In genomic region chr6:11537229-11538048, GRCh38 we compare ENCODE assay signal across 8 cellular contexts. TPM values are rescaled to one million over a fixed set of nuclear protein-coding genes. Genes with fewer than 3 reads are reported as not detected.
DNase-seq lines count a peak whose midpoint lies in the region; ATAC-seq and TF ChIP-seq lines count a peak whose summit lies in the region.

A gene with protein sequence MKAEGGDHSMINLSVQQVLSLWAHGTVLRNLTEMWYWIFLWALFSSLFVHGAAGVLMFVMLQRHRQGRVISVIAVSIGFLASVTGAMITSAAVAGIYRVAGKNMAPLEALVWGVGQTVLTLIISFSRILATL (plus strand): TSS chr6:11537749. CDS start chr6:11538278, 529 bp downstream.

- H3K9me3 ChIP-seq in SK-N-SH (no peaks in the 10 kb centered on the region), ovary (no peaks in the 10 kb centered on the region), thoracic aorta (no peaks in the 10 kb centered on the region)

- H3K27me3 ChIP-seq in SK-N-SH (ENCODE audit: insufficient read depth) (no peaks in the 10 kb centered on the region), ovary (no peaks in the 10 kb centered on the region), thoracic aorta (replicated peaks; ENCODE audit: insufficient read depth) (no peaks in the 10 kb centered on the region)

- POLR2A ChIA-PET in SK-N-SH (lab: Yijun Ruan, JAX), result no interaction called here

- peaks cover 4% of the 10 kb centered on the region for H3K27me3 Mint-ChIP-seq in glutamatergic neuron (ENCODE audit: unreplicated experiment)

- H3K36me3 Mint-ChIP-seq in activated naive CD4-positive, alpha-beta T cell treated with anti-CD3 and anti-CD28 coated beads, Interleukin-2, amount 50 U/mL, for 72 hours, result no peaks in the 10 kb centered on the region
- H3K36me3 Mint-ChIP-seq in glutamatergic neuron (ENCODE audit: unreplicated experiment), result no peaks in the 10 kb centered on the region

- peak within 1 kb of the TSS; percentile 91 for H2AFZ ChIP-seq in SK-N-SH (ENCODE audit: low read depth)

- H4K20me1 ChIP-seq in SK-N-SH (ENCODE audit: insufficient read depth), result no peaks in the 10 kb centered on the region

- no peaks in the 10 kb centered on the region for H3K36me3 ChIP-seq in SK-N-SH (replicated peaks in 1 of 2; ENCODE audit: control insufficient read depth in 1 of 2, insufficient read depth in 2 of 2, low read length in 1 of 2)
- no peaks in the 10 kb centered on the region for H3K36me3 ChIP-seq in ovary
- H3K36me3 ChIP-seq in thoracic aorta, result no peaks in the 10 kb centered on the region

- peaks cover 0 to 5% of the 10 kb centered on the region in 2 experiments; a peak in 2 of 4 replicates for H3K4me1 ChIP-seq in SK-N-SH (ENCODE audit: control insufficient read depth in 1 of 2, insufficient read depth in 2 of 2, low read depth in 1 of 2, low read length in 1 of 2)
- peaks cover 2% of the 10 kb centered on the region for H3K4me1 ChIP-seq in ovary (ENCODE audit: insufficient read depth)
- peaks cover 8% of the 10 kb centered on the region in 2 donors for H3K4me1 ChIP-seq in thoracic aorta (ENCODE audit: control insufficient read depth in 1 of 2, low read depth in 2 of 2)

- H3K9ac ChIP-seq in SK-N-SH, result peak within 1 kb of the TSS; percentile 45

- no peaks in the 10 kb centered on the region for H3K9me3 Mint-ChIP-seq in activated naive CD4-positive, alpha-beta T cell treated with anti-CD3 and anti-CD28 coated beads, Interleukin-2, amount 50 U/mL, for 72 hours
- H3K9me3 Mint-ChIP-seq in glutamatergic neuron (ENCODE audit: unreplicated experiment), result peaks cover 11% of the 10 kb centered on the region

- ATAC-seq in HG02623 (IDR thresholded peaks at IDR 0.05; ENCODE audit: unreplicated experiment), result peak; percentile 96
- peak; percentile 94 to 98 for ATAC-seq in activated naive CD4-positive, alpha-beta T cell treated with anti-CD3 and anti-CD28 coated beads, Interleukin-2, amount 50 U/mL, for 72 hours
- ATAC-seq in thoracic aorta (ENCODE audit: insufficient number of reproducible peaks, low FRiP score, low read depth), result peak; percentile 85

- 1% methylated on average over 14 of the region's 110 CpGs for WGBS in SK-N-SH (ENCODE audit: low lambda C conversion rate)
- 0 to 1% (median 1%) methylated on average over 71 to 110 of the region's 110 CpGs for WGBS in ovary, 3 donors

- TF ChIP-seq POLR2A in ovary (IDR thresholded peaks at IDR 0.05), result peak; percentile 58

- no peak for TF ChIP-seq RAD21 in SK-N-SH (IDR thresholded peaks at IDR 0.05; ENCODE audit: low read length)

- peak within 1 kb of the TSS; percentile 64 to 77 for H3K27ac Mint-ChIP-seq in activated naive CD4-positive, alpha-beta T cell treated with anti-CD3 and anti-CD28 coated beads, Interleukin-2, amount 50 U/mL, for 72 hours
- peak within 1 kb of the TSS; percentile 74 for H3K27ac Mint-ChIP-seq in glutamatergic neuron (ENCODE audit: unreplicated experiment)

- H3K79me2 ChIP-seq in SK-N-SH (ENCODE audit: insufficient read depth), result no peaks in the 10 kb centered on the region

- peaks cover 11% of the 10 kb centered on the region for H3F3A ChIP-seq in SK-N-SH (replicated peaks; ENCODE audit: insufficient read depth)

- intact Hi-C loops in ovary (cut with DNase I), result no loop called here

- H3K4me3 Mint-ChIP-seq in glutamatergic neuron (ENCODE audit: unreplicated experiment), result peak within 1 kb of the TSS; percentile 90

- no peak for TF ChIP-seq CTCF in GM10266 (IDR thresholded peaks at IDR 0.05; ENCODE audit: control insufficient read depth, insufficient read depth, low read depth, missing control alignments)
- no peak for TF ChIP-seq CTCF in SK-N-SH (IDR thresholded peaks at IDR 0.05)
- no peak for TF ChIP-seq CTCF in glutamatergic neuron (IDR thresholded peaks at IDR 0.05; ENCODE audit: partially characterized antibody, unreplicated experiment)
- no peak for TF ChIP-seq CTCF in ovary (IDR thresholded peaks at IDR 0.05)
- no peak for TF ChIP-seq CTCF in thoracic aorta (IDR thresholded peaks at IDR 0.05)

- H3K9me2 ChIP-seq in SK-N-SH, result no peaks in the 10 kb centered on the region

- DNase-seq in GM10266 (ENCODE audit: extremely low spot score), result peak; percentile 99
- DNase-seq in NCI-H1092 (lab: John Stamatoyannopoulos, UW), result peak; percentile 80
- peak; percentile 99 for DNase-seq in SK-N-SH
- DNase-seq in activated naive CD4-positive, alpha-beta T cell treated with anti-CD3 and anti-CD28 coated beads, Interleukin-2, amount 50 U/mL, for 72 hours (ENCODE audit: low spot score in 2 of 2), result peak; percentile 89 to 92
- DNase-seq in glutamatergic neuron, result peak; percentile 96
- DNase-seq in ovary, result peak; percentile 92 to 97 (median 96)
- DNase-seq in thoracic aorta (ENCODE audit: low spot score), result peak; percentile 72

- H3K4me3 ChIP-seq in SK-N-SH (ENCODE audit: low read depth in 2 of 2, low read length in 1 of 2) (peak within 1 kb of the TSS; percentile 71 to 93), ovary (peak within 1 kb of the TSS; percentile 85), thoracic aorta (peak within 1 kb of the TSS; percentile 98)

- no peaks in the 10 kb centered on the region for H3K4me1 Mint-ChIP-seq in glutamatergic neuron (ENCODE audit: low read depth, unreplicated experiment)

- no peak for TF ChIP-seq EP300 in SK-N-SH (IDR thresholded peaks at IDR 0.05; ENCODE audit: borderline replicate concordance in 1 of 2, low read depth in 1 of 2, low read length in 1 of 2)
- TF ChIP-seq EP300 in ovary (IDR thresholded peaks at IDR 0.05), result no peak

- CTCF ChIA-PET in SK-N-SH (lab: Yijun Ruan, JAX), result no interaction called here

- peak within 1 kb of the TSS in 1 of 2 experiments; percentile 82; a peak in 2 of 4 replicates for H3K27ac ChIP-seq in SK-N-SH (ENCODE audit: low read depth in 2 of 2, low read length in 1 of 2)
- peak within 1 kb of the TSS; percentile 64 to 68 for H3K27ac ChIP-seq in ovary
- H3K27ac ChIP-seq in thoracic aorta, result peak within 1 kb of the TSS; percentile 63 to 74

- H3K4me2 ChIP-seq in SK-N-SH, result peak within 1 kb of the TSS; percentile 78

TF ChIP-seq in SK-N-SH, 30 proteins besides CTCF, POLR2A, EP300 and RAD21 (continues in another document):
- TF ChIP-seq GABPA (IDR thresholded peaks at IDR 0.05; ENCODE audit: low read depth) (no peak), FOXM1 (IDR thresholded peaks at IDR 0.05; ENCODE audit: low read depth) (no peak), EZH2phosphoT487 (IDR thresholded peaks at IDR 0.05; ENCODE audit: borderline replicate concordance, low read depth) (no peak), RXRA (IDR thresholded peaks at IDR 0.05; ENCODE audit: borderline replicate concordance, low read depth) (no peak), POLR2AphosphoS5 (IDR thresholded peaks at IDR 0.05; ENCODE audit: low read depth, low read length) (no peak), CHD2 (IDR thresholded peaks at IDR 0.05; ENCODE audit: low read length, partially characterized antibody) (peak; percentile 30), USF1 (IDR thresholded peaks at IDR 0.05; ENCODE audit: borderline replicate concordance, low read depth) (no peak), JUND (IDR thresholded peaks at IDR 0.05) (no peak), RFX5 (IDR thresholded peaks at IDR 0.05; ENCODE audit: low read length) (peak; percentile 73; the same call in 1 of the 2 replicates), PBX3 (IDR thresholded peaks at IDR 0.05) (no peak), TCF12 (IDR thresholded peaks at IDR 0.05) (no peak), MAX (IDR thresholded peaks at IDR 0.05; ENCODE audit: low read depth) (peak; percentile 75; the same call in 1 of the 2 replicates), RCOR1 (IDR thresholded peaks at IDR 0.05; ENCODE audit: low read length) (no peak), MXI1 (IDR thresholded peaks at IDR 0.05; ENCODE audit: low read depth, low read length) (peak; percentile 79), YY1 (IDR thresholded peaks at IDR 0.05; ENCODE audit: low read depth) (no peak), MEF2A (IDR thresholded peaks at IDR 0.05; ENCODE audit: borderline replicate concordance, low read depth) (no peak), FOXJ3 (CRISPR knock-in tag; IDR thresholded peaks at IDR 0.05) (no peak)
- TF ChIP-seq, protein P1, sequence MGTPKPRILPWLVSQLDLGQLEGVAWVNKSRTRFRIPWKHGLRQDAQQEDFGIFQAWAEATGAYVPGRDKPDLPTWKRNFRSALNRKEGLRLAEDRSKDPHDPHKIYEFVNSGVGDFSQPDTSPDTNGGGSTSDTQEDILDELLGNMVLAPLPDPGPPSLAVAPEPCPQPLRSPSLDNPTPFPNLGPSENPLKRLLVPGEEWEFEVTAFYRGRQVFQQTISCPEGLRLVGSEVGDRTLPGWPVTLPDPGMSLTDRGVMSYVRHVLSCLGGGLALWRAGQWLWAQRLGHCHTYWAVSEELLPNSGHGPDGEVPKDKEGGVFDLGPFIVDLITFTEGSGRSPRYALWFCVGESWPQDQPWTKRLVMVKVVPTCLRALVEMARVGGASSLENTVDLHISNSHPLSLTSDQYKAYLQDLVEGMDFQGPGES (IDR thresholded peaks at IDR 0.05; ENCODE audit: low read depth, low read length), result no peak

RNA-seq across cellular contexts. Expression of the gene that starts here (rescaled TPM):
- 0.44 and 0.65 TPM in 2 replicates for polyA plus RNA-seq in SK-N-SH (2012; rRNA removed)
- polyA plus RNA-seq in SK-N-SH (2012; cell fraction: cytosol; rRNA removed), result 0.76 and 0.88 TPM in 2 replicates
- polyA plus RNA-seq in SK-N-SH (2012; cell fraction: nucleus; rRNA removed), result 0.28 and 0.55 TPM in 2 replicates
- 1 to 10 TPM in 1 of 2 donors, under 1 TPM in 1; 0.39 to 1.1 TPM for total RNA-seq in activated naive CD4-positive, alpha-beta T cell treated with anti-CD3 and anti-CD28 coated beads, Interleukin-2, amount 50 U/mL, for 72 hours
- total RNA-seq in glutamatergic neuron (ENCODE audit: unreplicated experiment), result 11.0 TPM
- 1 to 10 TPM; 2.4 to 5.9 (median 5.3) TPM for total RNA-seq in ovary
- polyA plus RNA-seq in ovary, result 1 to 10 TPM; 2.1 to 3.6 TPM
- total RNA-seq in thoracic aorta, result 1 to 10 TPM; 4.6 to 6.8 TPM

Comparison
In these comparisons a context has a peak if more than half of its experiments do, and no peak if none do; other contexts are left out.
1. Peak in DNase-seq, H3K4me3 ChIP-seq, H3K9ac ChIP-seq and H3K4me2 ChIP-seq in SK-N-SH; RNA of the gene not detected or under 1 TPM.